In genomic region chr16:11296706-11297491, GRCh38 we compare ENCODE assay signal across 8 cellular contexts. TPM values are rescaled to one million over a fixed set of nuclear protein-coding genes. Genes with fewer than 3 reads are reported as not detected.
A peak's percentile ranks its signal among the peaks of the same experiment; 100 is the strongest.
DNase-seq lines count a peak whose midpoint lies in the region; ATAC-seq and TF ChIP-seq lines count a peak whose summit lies in the region.

No MANE protein-coding gene starts in this region.

- H2AFZ ChIP-seq in OCI-LY3 (ENCODE audit: low read depth, low read length): 0 out of 2 replicates have a peak overlapping the region, but pooled peaks have one; percentile 16

- H4K20me1 ChIP-seq in OCI-LY3 (ENCODE audit: insufficient read depth, low read length): no peaks in the 10 kb centered on the region

- TF ChIP-seq POLR2A in thyroid gland (IDR thresholded peaks at IDR 0.05): no peak

- H3K36me3 ChIP-seq in OCI-LY3 (replicated peaks; ENCODE audit: low read depth, low read length): no peaks in the 10 kb centered on the region
- no peaks in the 10 kb centered on the region for H3K36me3 ChIP-seq in thyroid gland

- no peaks in the 10 kb centered on the region for H3K79me2 ChIP-seq in OCI-LY3 (ENCODE audit: low read length)

- peak overlapping the region; percentile 71 for H3K4me2 ChIP-seq in OCI-LY3 (ENCODE audit: low read length)

- H3K27me3 Mint-ChIP-seq in activated T-cell treated with anti-CD3 and anti-CD28 coated beads, Interleukin-2, amount 50 U/mL, for 4 hours (ENCODE audit: low read depth): no peaks in the 10 kb centered on the region

- H3K36me3 Mint-ChIP-seq in activated T-cell treated with anti-CD3 and anti-CD28 coated beads, Interleukin-2, amount 50 U/mL, for 4 hours (ENCODE audit: insufficient read depth): no peaks in the 10 kb centered on the region

- H3K9ac ChIP-seq in OCI-LY3 (ENCODE audit: low read length): peak overlapping the region; percentile 44

- H3K27me3 ChIP-seq in OCI-LY3 (ENCODE audit: low read depth, low read length) (peaks cover 5% of the 10 kb centered on the region; the same call in 1 of the 2 replicates), thyroid gland (no peaks in the 10 kb centered on the region)

- peaks cover 24% of the 10 kb centered on the region for H3K4me1 Mint-ChIP-seq in activated T-cell treated with anti-CD3 and anti-CD28 coated beads, Interleukin-2, amount 50 U/mL, for 4 hours (ENCODE audit: low read depth)

- intact Hi-C loops in left ventricle myocardium superior (cut with micrococcal nuclease) (no loop called here), thyroid gland (cut with DNase I) (no loop called here)

- H3K27ac ChIP-seq in OCI-LY3 (ENCODE audit: low read length) (peak overlapping the region; percentile 80), thyroid gland (peak overlapping the region; percentile 9 to 64 (median 55))

- TF ChIP-seq CTCF in OCI-LY3 (IDR thresholded peaks at IDR 0.05; ENCODE audit: low read depth, low read length) (no peak), thyroid gland (IDR thresholded peaks at IDR 0.05) (no peak)

- H3K9me3 ChIP-seq in OCI-LY3 (ENCODE audit: insufficient read depth, low read length): no peaks in the 10 kb centered on the region
- H3K9me3 ChIP-seq in thyroid gland: no peaks in the 10 kb centered on the region

- H3K9me3 Mint-ChIP-seq in activated T-cell treated with anti-CD3 and anti-CD28 coated beads, Interleukin-2, amount 50 U/mL, for 4 hours: no peaks in the 10 kb centered on the region

- H3K4me3 Mint-ChIP-seq in activated T-cell treated with anti-CD3 and anti-CD28 coated beads, Interleukin-2, amount 50 U/mL, for 4 hours: no peak overlapping the region

- H3K4me3 ChIP-seq in OCI-LY3 (ENCODE audit: low read length): peak overlapping the region; percentile 47
- H3K4me3 ChIP-seq in thyroid gland (replicated peaks in 1 of 3): no peak overlapping the region

- H3K4me1 ChIP-seq in OCI-LY3 (ENCODE audit: low read length): peaks cover 40% of the 10 kb centered on the region
- peaks cover 3 to 14% of the 10 kb centered on the region in 2 donors for H3K4me1 ChIP-seq in thyroid gland

- no peak for DNase-seq in activated T-cell treated with anti-CD3 and anti-CD28 coated beads, Interleukin-2, amount 50 U/mL, for 4 hours
- DNase-seq in activated T-cell treated with anti-CD3 and anti-CD28 coated beads, Interleukin-2, amount 50 U/mL, for 1 hour: no peak
- DNase-seq in left ventricle myocardium superior (no peak), thyroid gland (no peak), T1000 (lab: John Stamatoyannopoulos, UW) (no peak), NCI-H748 treated with DMSO at 0.1 percent for 48 hours (lab: John Stamatoyannopoulos, UW) (no peak), GOT3 (lab: John Stamatoyannopoulos, UW) (no peak)

- ATAC-seq in activated T-cell treated with anti-CD3 and anti-CD28 coated beads, Interleukin-2, amount 50 U/mL, for 4 hours: peak; percentile 13 to 14
- peak; percentile 85 for ATAC-seq in left ventricle myocardium superior

- WGBS in thyroid gland, 2 donors: 79 to 82% methylated on average over 9 of the region's 10 CpGs

RNA-seq across cellular contexts. Expression of gene PRM1, which starts 15.8 kb away (rescaled TPM):
- not detected for total RNA-seq in activated T-cell treated with anti-CD3 and anti-CD28 coated beads, Interleukin-2, amount 50 U/mL, for 4 hours
- total RNA-seq in left ventricle myocardium superior (not detected), thyroid gland (100 to 1,000 TPM in 1 of 4 donors, 10 to 100 TPM in 1, not detected in 2; 13.7 to 335 TPM)

RNA-seq across cellular contexts. Expression of gene PRM2, which starts 20.6 kb away (rescaled TPM):
- not detected for total RNA-seq in activated T-cell treated with anti-CD3 and anti-CD28 coated beads, Interleukin-2, amount 50 U/mL, for 4 hours
- not detected for total RNA-seq in left ventricle myocardium superior
- total RNA-seq in thyroid gland: 10 to 100 TPM in 1 of 4 donors, 1 to 10 TPM in 1, not detected in 2; 8.2 to 64.4 TPM

RNA-seq across cellular contexts. Expression of gene PRM3, which starts 23.5 kb away (rescaled TPM):
- total RNA-seq in activated T-cell treated with anti-CD3 and anti-CD28 coated beads, Interleukin-2, amount 50 U/mL, for 4 hours: not detected
- total RNA-seq in left ventricle myocardium superior: not detected
- total RNA-seq in thyroid gland: not detected

RNA-seq across cellular contexts. Expression of gene TNP2, which starts 27.8 kb away (rescaled TPM):
- total RNA-seq in activated T-cell treated with anti-CD3 and anti-CD28 coated beads, Interleukin-2, amount 50 U/mL, for 4 hours: not detected
- not detected for total RNA-seq in left ventricle myocardium superior
- not detected for total RNA-seq in thyroid gland

RNA-seq across cellular contexts. Expression of gene SOCS1, which starts 40.9 kb away (rescaled TPM):
- 100 to 1,000 TPM; 112 to 148 (median 114) TPM for total RNA-seq in activated T-cell treated with anti-CD3 and anti-CD28 coated beads, Interleukin-2, amount 50 U/mL, for 4 hours
- 3.8 TPM for total RNA-seq in left ventricle myocardium superior
- total RNA-seq in thyroid gland: 10 to 100 TPM in 1 of 4 donors, 1 to 10 TPM in 3; 2.4 to 11.3 (median 6.2) TPM
